Comparison of ENCODE assay signal across 8 cellular contexts in genomic region chr1:193105821-193106177, GRCh38. TPM values are rescaled to one million over a fixed set of nuclear protein-coding genes. Genes with fewer than 3 reads are reported as not detected.
DNase-seq lines count a peak whose midpoint lies in the region; ATAC-seq and TF ChIP-seq lines count a peak whose summit lies in the region.

No MANE protein-coding gene starts in this region.

- TF ChIP-seq RAD21 in HCT116 (IDR thresholded peaks at IDR 0.05; ENCODE audit: low read depth): no peak

- H3K9me3 ChIP-seq in HCT116 (ENCODE audit: control insufficient read depth in 1 of 2, insufficient read depth in 1 of 2, low read depth in 1 of 2, low read length in 2 of 2): no peaks in the 10 kb centered on the region
- H3K9me3 ChIP-seq in T-helper 17 cell (ENCODE audit: control insufficient read depth, low read length, poor library complexity, severe bottlenecking): no peaks in the 10 kb centered on the region

- POLR2A ChIA-PET in HCT116 (lab: Charles Lee): interaction anchor here (0.6 to 2.4 kb wide), 7 partner anchors 8 to 47 kb away, joined by 3 to 16 read pairs (median 6); partner anchors contain the start of genes CDC73, RO60 and UCHL5

- CTCF ChIA-PET in HCT116 (lab: Charles Lee): interaction anchor here (0.7 to 2.2 kb wide), 4 partner anchors 7 to 86 kb away, joined by 3 to 10 read pairs (median 4); partner anchors contain the start of gene CDC73

- peak overlapping the region; percentile 58 to 74 for H3K4me3 ChIP-seq in HCT116 (replicated peaks in 1 of 2; ENCODE audit: low read depth in 1 of 2, low read length in 2 of 2)
- H3K4me3 ChIP-seq in skin epidermis: peak overlapping the region; percentile 56 to 92 (median 83)

- H3K9me2 ChIP-seq in HCT116 (ENCODE audit: insufficient read depth): no peaks in the 10 kb centered on the region

- H3K9ac ChIP-seq in HCT116 (ENCODE audit: low read length): peak overlapping the region; percentile 72

- TF ChIP-seq POLR2A in HCT116 (IDR thresholded peaks at IDR 0.05; ENCODE audit: borderline replicate concordance, extremely low read depth, insufficient read depth, insufficient read length): no peak

- H3K4me2 ChIP-seq in HCT116 (ENCODE audit: low read length): peak overlapping the region; percentile 74

- TF ChIP-seq CTCF in HCT116 (IDR thresholded peaks at IDR 0.05 in 2 of 3, conservative IDR thresholded peaks at IDR 0.05 in 1 of 3; ENCODE audit: borderline replicate concordance in 1 of 3, insufficient read depth in 1 of 3, low read depth in 2 of 3, low read length in 2 of 3) (no peak), foreskin keratinocyte (conservative IDR thresholded peaks at IDR 0.05) (no peak)

- TSS peak; percentile 98 for BruUV-seq in HCT116 (replicated peaks; lab: Mats Ljungman, UMichigan)

- H3K27me3 ChIP-seq in HCT116 (ENCODE audit: insufficient read depth, low read length) (no peaks in the 10 kb centered on the region), foreskin keratinocyte (no peaks in the 10 kb centered on the region)

- ATAC-seq in HCT116: no peak
- no peak for ATAC-seq in T-helper 17 cell
- ATAC-seq in foreskin keratinocyte: no peak
- ATAC-seq in GM21515 (IDR thresholded peaks at IDR 0.05; ENCODE audit: unreplicated experiment): no peak
- no peak for ATAC-seq in GM21825 (IDR thresholded peaks at IDR 0.05; ENCODE audit: unreplicated experiment)

- no peaks in the 10 kb centered on the region for H3K27me3 Mint-ChIP-seq in T-helper 17 cell

- H3K4me1 Mint-ChIP-seq in T-helper 17 cell: peaks cover 15% of the 10 kb centered on the region

- no peaks in the 10 kb centered on the region for H3K36me3 ChIP-seq in HCT116 (ENCODE audit: control insufficient read depth in 1 of 2, insufficient read depth in 2 of 2, low read length in 2 of 2)

- H2AFZ ChIP-seq in HCT116 (ENCODE audit: low read depth, low read length, poor library complexity, severe bottlenecking): peak overlapping the region; percentile 95

- H3K27ac Mint-ChIP-seq in T-helper 17 cell: peak overlapping the region; percentile 54

- peaks cover 12 to 20% of the 10 kb centered on the region in 2 experiments; a peak in 3 of 4 replicates for H3K4me1 ChIP-seq in HCT116 (ENCODE audit: control insufficient read depth in 1 of 2, insufficient read depth in 2 of 2, low read length in 2 of 2)
- H3K4me1 ChIP-seq in foreskin keratinocyte: peaks cover 4% of the 10 kb centered on the region

- peak overlapping the region; percentile 92 for H3K4me3 Mint-ChIP-seq in T-helper 17 cell

- H3K27ac ChIP-seq in HCT116 (ENCODE audit: low read depth, low read length) (peak overlapping the region; percentile 79), foreskin keratinocyte (peak overlapping the region; percentile 78), skin epidermis (peak overlapping the region in 20 of 21 experiments; percentile 69 to 98 (median 90))

- intact Hi-C loops in HCT116 (cut with micrococcal nuclease): loop anchor here (1.0 kb wide), 2 partner anchors 17 to 46 kb away; partner anchors contain the start of genes CDC73, RO60 and UCHL5

- no peaks in the 10 kb centered on the region for H4K20me1 ChIP-seq in HCT116 (ENCODE audit: insufficient read depth)

- no peak for DNase-seq in HCT116 (ENCODE audit: low read depth, low spot score)
- DNase-seq in T-helper 17 cell: no peak
- no peak for DNase-seq in foreskin keratinocyte
- no peak for DNase-seq in NCI-H1105 (lab: John Stamatoyannopoulos, UW)
- no peak for DNase-seq in cerebellar cortex (ENCODE audit: low spot score)

- RAD21 ChIA-PET in HCT116 (lab: Charles Lee; ENCODE audit: low non-redundant PET in 1 of 2, low total read pairs in 2 of 2, uncharacterized antibody in 2 of 2, unreplicated experiment in 2 of 2): no interaction called here

- H3K36me3 Mint-ChIP-seq in T-helper 17 cell (ENCODE audit: low read depth): peaks cover 2% of the 10 kb centered on the region

- peaks cover 30% of the 10 kb centered on the region for H3K79me2 ChIP-seq in HCT116 (ENCODE audit: insufficient read depth, low read length)

TF ChIP-seq in HCT116, 20 proteins besides CTCF, POLR2A, EP300 and RAD21 (continues in another document):
- TF ChIP-seq EZH2phosphoT487 (IDR thresholded peaks at IDR 0.05; ENCODE audit: borderline replicate concordance) (no peak), SRF (IDR thresholded peaks at IDR 0.05; ENCODE audit: low read depth) (no peak), FOSL1 (IDR thresholded peaks at IDR 0.05; ENCODE audit: low read depth) (no peak), JUND (IDR thresholded peaks at IDR 0.05) (no peak), TCF7L2 (IDR thresholded peaks at IDR 0.05; ENCODE audit: borderline replicate concordance, extremely low read depth, insufficient read depth, insufficient read length) (no peak), ELF1 (IDR thresholded peaks at IDR 0.05; ENCODE audit: borderline replicate concordance, low read depth) (no peak), CBX3 (IDR thresholded peaks at IDR 0.05; ENCODE audit: low read depth) (no peak), SIN3A (IDR thresholded peaks at IDR 0.05; ENCODE audit: low read depth) (no peak), POLR2AphosphoS5 (IDR thresholded peaks at IDR 0.05; ENCODE audit: low read depth, low read length) (no peak), CEBPB (IDR thresholded peaks at IDR 0.05; ENCODE audit: low read depth) (no peak), EZH2 (IDR thresholded peaks at IDR 0.05) (no peak), ZFX (IDR thresholded peaks at IDR 0.05) (no peak), ZNF274 (IDR thresholded peaks at IDR 0.05; ENCODE audit: low read depth, low read length) (no peak), ATF3 (IDR thresholded peaks at IDR 0.05) (no peak)
- TF ChIP-seq, protein P1, sequence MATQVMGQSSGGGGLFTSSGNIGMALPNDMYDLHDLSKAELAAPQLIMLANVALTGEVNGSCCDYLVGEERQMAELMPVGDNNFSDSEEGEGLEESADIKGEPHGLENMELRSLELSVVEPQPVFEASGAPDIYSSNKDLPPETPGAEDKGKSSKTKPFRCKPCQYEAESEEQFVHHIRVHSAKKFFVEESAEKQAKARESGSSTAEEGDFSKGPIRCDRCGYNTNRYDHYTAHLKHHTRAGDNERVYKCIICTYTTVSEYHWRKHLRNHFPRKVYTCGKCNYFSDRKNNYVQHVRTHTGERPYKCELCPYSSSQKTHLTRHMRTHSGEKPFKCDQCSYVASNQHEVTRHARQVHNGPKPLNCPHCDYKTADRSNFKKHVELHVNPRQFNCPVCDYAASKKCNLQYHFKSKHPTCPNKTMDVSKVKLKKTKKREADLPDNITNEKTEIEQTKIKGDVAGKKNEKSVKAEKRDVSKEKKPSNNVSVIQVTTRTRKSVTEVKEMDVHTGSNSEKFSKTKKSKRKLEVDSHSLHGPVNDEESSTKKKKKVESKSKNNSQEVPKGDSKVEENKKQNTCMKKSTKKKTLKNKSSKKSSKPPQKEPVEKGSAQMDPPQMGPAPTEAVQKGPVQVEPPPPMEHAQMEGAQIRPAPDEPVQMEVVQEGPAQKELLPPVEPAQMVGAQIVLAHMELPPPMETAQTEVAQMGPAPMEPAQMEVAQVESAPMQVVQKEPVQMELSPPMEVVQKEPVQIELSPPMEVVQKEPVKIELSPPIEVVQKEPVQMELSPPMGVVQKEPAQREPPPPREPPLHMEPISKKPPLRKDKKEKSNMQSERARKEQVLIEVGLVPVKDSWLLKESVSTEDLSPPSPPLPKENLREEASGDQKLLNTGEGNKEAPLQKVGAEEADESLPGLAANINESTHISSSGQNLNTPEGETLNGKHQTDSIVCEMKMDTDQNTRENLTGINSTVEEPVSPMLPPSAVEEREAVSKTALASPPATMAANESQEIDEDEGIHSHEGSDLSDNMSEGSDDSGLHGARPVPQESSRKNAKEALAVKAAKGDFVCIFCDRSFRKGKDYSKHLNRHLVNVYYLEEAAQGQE (IDR thresholded peaks at IDR 0.05; ENCODE audit: low read depth): no peak
- TF ChIP-seq, protein P2, sequence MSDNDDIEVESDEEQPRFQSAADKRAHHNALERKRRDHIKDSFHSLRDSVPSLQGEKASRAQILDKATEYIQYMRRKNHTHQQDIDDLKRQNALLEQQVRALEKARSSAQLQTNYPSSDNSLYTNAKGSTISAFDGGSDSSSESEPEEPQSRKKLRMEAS (IDR thresholded peaks at IDR 0.05): no peak
- TF ChIP-seq, protein P3, sequence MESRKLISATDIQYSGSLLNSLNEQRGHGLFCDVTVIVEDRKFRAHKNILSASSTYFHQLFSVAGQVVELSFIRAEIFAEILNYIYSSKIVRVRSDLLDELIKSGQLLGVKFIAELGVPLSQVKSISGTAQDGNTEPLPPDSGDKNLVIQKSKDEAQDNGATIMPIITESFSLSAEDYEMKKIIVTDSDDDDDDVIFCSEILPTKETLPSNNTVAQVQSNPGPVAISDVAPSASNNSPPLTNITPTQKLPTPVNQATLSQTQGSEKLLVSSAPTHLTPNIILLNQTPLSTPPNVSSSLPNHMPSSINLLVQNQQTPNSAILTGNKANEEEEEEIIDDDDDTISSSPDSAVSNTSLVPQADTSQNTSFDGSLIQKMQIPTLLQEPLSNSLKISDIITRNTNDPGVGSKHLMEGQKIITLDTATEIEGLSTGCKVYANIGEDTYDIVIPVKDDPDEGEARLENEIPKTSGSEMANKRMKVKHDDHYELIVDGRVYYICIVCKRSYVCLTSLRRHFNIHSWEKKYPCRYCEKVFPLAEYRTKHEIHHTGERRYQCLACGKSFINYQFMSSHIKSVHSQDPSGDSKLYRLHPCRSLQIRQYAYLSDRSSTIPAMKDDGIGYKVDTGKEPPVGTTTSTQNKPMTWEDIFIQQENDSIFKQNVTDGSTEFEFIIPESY (IDR thresholded peaks at IDR 0.05; ENCODE audit: extremely low read depth, insufficient replicate concordance, low read length): no peak

RNA-seq across cellular contexts. Expression of gene GLRX2, which starts 0.6 kb away (rescaled TPM):
- 30.6 TPM for total RNA-seq in HCT116 (2021; ENCODE audit: unreplicated experiment)
- polyA plus RNA-seq in HCT116 (2012): 8.2 and 13.6 TPM in 2 replicates
- total RNA-seq in T-helper 17 cell: 1 to 10 TPM; 7.0 to 7.8 TPM
- total RNA-seq in foreskin keratinocyte: 25.6 and 27.5 TPM in 2 replicates
- polyA plus RNA-seq in foreskin keratinocyte: 32.3 and 34.3 TPM in 2 replicates

RNA-seq across cellular contexts. Expression of gene CDC73, which starts 16.0 kb away (rescaled TPM):
- total RNA-seq in HCT116 (2021; ENCODE audit: unreplicated experiment) (63.2 TPM), T-helper 17 cell (10 to 100 TPM; 73.2 to 84.9 TPM), foreskin keratinocyte (33.6 and 34.2 TPM in 2 replicates)
- polyA plus RNA-seq in HCT116 (2012): 17.5 and 24.6 TPM in 2 replicates
- 14.5 and 16.0 TPM in 2 replicates for polyA plus RNA-seq in foreskin keratinocyte

RNA-seq across cellular contexts. Expression of gene RO60, which starts 46.4 kb away (rescaled TPM):
- total RNA-seq in HCT116 (2021; ENCODE audit: unreplicated experiment): 69.5 TPM
- 16.5 and 19.7 TPM in 2 replicates for polyA plus RNA-seq in HCT116 (2012)
- 10 to 100 TPM; 44.0 to 58.2 TPM for total RNA-seq in T-helper 17 cell
- 57.9 and 68.3 TPM in 2 replicates for total RNA-seq in foreskin keratinocyte
- polyA plus RNA-seq in foreskin keratinocyte: 4.1 and 4.2 TPM in 2 replicates

RNA-seq across cellular contexts. Expression of gene UCHL5, which starts 46.6 kb away (rescaled TPM):
- total RNA-seq in HCT116 (2021; ENCODE audit: unreplicated experiment): 75.8 TPM
- polyA plus RNA-seq in HCT116 (2012): 28.2 and 40.4 TPM in 2 replicates
- 10 to 100 TPM; 15.5 to 18.9 TPM for total RNA-seq in T-helper 17 cell
- total RNA-seq in foreskin keratinocyte: 48.9 and 61.4 TPM in 2 replicates
- polyA plus RNA-seq in foreskin keratinocyte: 26.5 and 36.7 TPM in 2 replicates
